8 cellular contexts compared by ENCODE assay signal in genomic region chr11:67302571-67303131, GRCh38. TPM values are rescaled to one million over a fixed set of nuclear protein-coding genes. Genes with fewer than 3 reads are reported as not detected.
DNase-seq lines count a peak whose midpoint lies in the region; ATAC-seq, FAIRE-seq and TF ChIP-seq lines count a peak whose summit lies in the region.

No MANE protein-coding gene starts in this region.

- peak; percentile 31 for ATAC-seq in CD8-positive, alpha-beta T cell
- ATAC-seq in body of pancreas (peak; percentile 48), HG03108 (IDR thresholded peaks at IDR 0.05; ENCODE audit: unreplicated experiment) (no peak), HG03097 (IDR thresholded peaks at IDR 0.05; ENCODE audit: low FRiP score, unreplicated experiment) (no peak)
- peak; percentile 35 for ATAC-seq in stimulated activated naive CD8-positive, alpha-beta T cell treated with anti-CD3 and anti-CD28 coated beads, Interleukin-15, amount 100 ng/mL, for 72 hours

- WGBS in body of pancreas, 2 donors: 9% methylated on average over 19 of the region's 23 CpGs; no CpG with 5 or more reads in 1 of the 2 donors

- intact Hi-C loops in CD8-positive, alpha-beta T cell (cut with DNase I, micrococcal nuclease): loop anchor here in 1 of 2 experiments (1.0 to 2.0 kb wide), 2 partner anchors 14 to 15 kb away; partner anchors contain the start of gene ANKRD13D
- intact Hi-C loops in body of pancreas (cut with DNase I): no loop called here
- intact Hi-C loops in OCI-LY7 (cut with micrococcal nuclease; ENCODE audit: unreplicated experiment): no loop called here

- no TSS peak for BruUV-seq in OCI-LY7 (replicated peaks; lab: Mats Ljungman, UMichigan)

- peak overlapping the region; percentile 62 for H3K4me3 Mint-ChIP-seq in CD8-positive, alpha-beta T cell
- H3K4me3 Mint-ChIP-seq in stimulated activated naive CD8-positive, alpha-beta T cell treated with anti-CD3 and anti-CD28 coated beads, Interleukin-15, amount 100 ng/mL, for 72 hours: peak overlapping the region; percentile 39 to 77

- peaks cover 20% of the 10 kb centered on the region for H3K4me1 ChIP-seq in CD8-positive, alpha-beta T cell (ENCODE audit: insufficient read depth, low read length)
- H3K4me1 ChIP-seq in body of pancreas (peaks cover 34% of the 10 kb centered on the region), keratinocyte (ENCODE audit: control insufficient read depth, extremely low read depth, insufficient read depth, low read length) (peaks cover 22% of the 10 kb centered on the region), OCI-LY7 (ENCODE audit: insufficient read depth, low read length, poor library complexity, severe bottlenecking) (no peaks in the 10 kb centered on the region)

- H3K9me2 ChIP-seq in OCI-LY7 (ENCODE audit: insufficient read depth, low read length): no peaks in the 10 kb centered on the region

- peak overlapping the region; percentile 37 for H3K27ac ChIP-seq in CD8-positive, alpha-beta T cell (ENCODE audit: low read depth, low read length)
- H3K27ac ChIP-seq in body of pancreas: peak overlapping the region; percentile 72 to 87 (median 77)
- no peak overlapping the region for H3K27ac ChIP-seq in keratinocyte (ENCODE audit: control insufficient read depth, insufficient read depth, low read length)
- H3K27ac ChIP-seq in OCI-LY7 (ENCODE audit: low read depth, low read length, poor library complexity, severe bottlenecking): no peak overlapping the region

- H3K79me2 ChIP-seq in keratinocyte (ENCODE audit: control insufficient read depth, insufficient read depth, low read length): peaks cover 2% of the 10 kb centered on the region
- no peaks in the 10 kb centered on the region for H3K79me2 ChIP-seq in OCI-LY7 (ENCODE audit: insufficient read depth, low read depth, low read length)

- H3K4me2 ChIP-seq in keratinocyte (ENCODE audit: control insufficient read depth, extremely low read depth, insufficient read depth, low read depth, low read length): peak overlapping the region; percentile 82
- no peak overlapping the region for H3K4me2 ChIP-seq in OCI-LY7 (ENCODE audit: low read length)

- H3K4me1 Mint-ChIP-seq in CD8-positive, alpha-beta T cell (ENCODE audit: low read depth): peaks cover 18% of the 10 kb centered on the region
- peaks cover 32% of the 10 kb centered on the region for H3K4me1 Mint-ChIP-seq in stimulated activated naive CD8-positive, alpha-beta T cell treated with anti-CD3 and anti-CD28 coated beads, Interleukin-15, amount 100 ng/mL, for 72 hours

- DNase-seq in CD8-positive, alpha-beta T cell: peak in 2 of 7 experiments; percentile 20 to 30
- DNase-seq in NB4 (ENCODE audit: low read depth): peak; percentile 72
- peak; percentile 54 to 67 (median 63) for DNase-seq in body of pancreas
- DNase-seq in keratinocyte (ENCODE audit: low read depth, low spot score): no peak
- DNase-seq in stimulated activated naive CD8-positive, alpha-beta T cell treated with anti-CD3 and anti-CD28 coated beads, Interleukin-15, amount 100 ng/mL, for 72 hours: peak in 1 of 2 donors; percentile 15
- DNase-seq in OCI-LY7 (ENCODE audit: low spot score): no peak

- FAIRE-seq in keratinocyte (lab: Jason Lieb, UNC): no peak

- CTCF ChIA-PET in CD8-positive, alpha-beta T cell (lab: Charles Lee): interaction anchor here (0.5 to 3.6 kb wide), 7 partner anchors 13 to 273 kb away, joined by 3 to 17 read pairs (median 4); no protein-coding TSS in a partner anchor
- CTCF ChIA-PET in OCI-LY7 (lab: Charles Lee; ENCODE audit: unreplicated experiment): no interaction called here

- dilution Hi-C loops in keratinocyte (cut with MboI; ENCODE audit: extremely low pct_ligation_motif_present, low sequenced_read_pairs): no loop called here

- TF ChIP-seq CTCF in CD8-positive, alpha-beta T cell (IDR thresholded peaks at IDR 0.05): no peak
- TF ChIP-seq CTCF in NB4 (IDR thresholded peaks at IDR 0.05; ENCODE audit: low read depth, low read length): no peak
- TF ChIP-seq CTCF in body of pancreas (IDR thresholded peaks at IDR 0.05): no peak
- TF ChIP-seq CTCF in keratinocyte (optimal IDR thresholded peaks at IDR 0.05 in 1 of 3, IDR thresholded peaks at IDR 0.05 in 1 of 3, conservative IDR thresholded peaks at IDR 0.05 in 1 of 3; ENCODE audit: extremely low read depth in 1 of 3, insufficient read depth in 2 of 3, low read length in 3 of 3): no peak
- TF ChIP-seq CTCF in OCI-LY7 (conservative IDR thresholded peaks at IDR 0.05; ENCODE audit: low read length): no peak

- H2AFZ ChIP-seq in keratinocyte (ENCODE audit: control insufficient read depth, low read length): no peak overlapping the region
- H2AFZ ChIP-seq in OCI-LY7 (ENCODE audit: low read length): no peak overlapping the region

- TF ChIP-seq POLR2A in NB4 (IDR thresholded peaks at IDR 0.05; ENCODE audit: extremely low read depth, insufficient read length) (peak; percentile 48), body of pancreas (IDR thresholded peaks at IDR 0.05) (peak in 1 of 3 donors; percentile 40)

- H3K4me3 ChIP-seq in CD8-positive, alpha-beta T cell (ENCODE audit: low read depth, low read length): peak overlapping the region; percentile 63
- no peak overlapping the region for H3K4me3 ChIP-seq in NB4 (ENCODE audit: low read depth, low read length)
- peak overlapping the region; percentile 44 to 97 for H3K4me3 ChIP-seq in body of pancreas
- H3K4me3 ChIP-seq in keratinocyte (ENCODE audit: control insufficient read depth in 2 of 3, extremely low read depth in 1 of 3, insufficient read depth in 2 of 3, low read depth in 1 of 3, low read length in 3 of 3): peak overlapping the region; percentile 73 to 93 (median 79)
- no peak overlapping the region for H3K4me3 ChIP-seq in OCI-LY7 (ENCODE audit: low read depth, low read length, poor library complexity, severe bottlenecking)

- H3K9ac ChIP-seq in keratinocyte (ENCODE audit: control insufficient read depth, extremely low read depth, insufficient read depth, low read length): peak overlapping the region; percentile 81

- POLR2A ChIA-PET in CD8-positive, alpha-beta T cell (lab: Charles Lee): interaction anchor here (0.6 to 4.4 kb wide), 16 partner anchors 9 to 683 kb away, joined by 3 to 31 read pairs (median 4); partner anchors contain the start of genes ANKRD13D and POLD4
- POLR2A ChIA-PET in OCI-LY7 (lab: Charles Lee): no interaction called here

- H3K9me3 ChIP-seq in CD8-positive, alpha-beta T cell (ENCODE audit: low read length): no peaks in the 10 kb centered on the region
- H3K9me3 ChIP-seq in body of pancreas: no peaks in the 10 kb centered on the region
- no peaks in the 10 kb centered on the region for H3K9me3 ChIP-seq in keratinocyte (ENCODE audit: control insufficient read depth, low read depth, low read length)
- no peaks in the 10 kb centered on the region for H3K9me3 ChIP-seq in OCI-LY7 (ENCODE audit: low read length)

- H3K27me3 ChIP-seq in CD8-positive, alpha-beta T cell (ENCODE audit: insufficient read depth, low read length): no peaks in the 10 kb centered on the region
- no peaks in the 10 kb centered on the region for H3K27me3 ChIP-seq in body of pancreas
- no peaks in the 10 kb centered on the region for H3K27me3 ChIP-seq in keratinocyte (ENCODE audit: control insufficient read depth, extremely low read depth, insufficient read depth, low read length)

- H3K36me3 Mint-ChIP-seq in CD8-positive, alpha-beta T cell: peaks cover 36% of the 10 kb centered on the region

- H3K36me3 ChIP-seq in CD8-positive, alpha-beta T cell (ENCODE audit: insufficient read depth, low read length): peaks cover 27% of the 10 kb centered on the region
- peaks cover 0 to 6% of the 10 kb centered on the region in 2 donors for H3K36me3 ChIP-seq in body of pancreas (replicated peaks in 1 of 2; ENCODE audit: insufficient read depth in 1 of 2, low read depth in 2 of 2)
- peaks cover 32 to 40% of the 10 kb centered on the region in 2 experiments for H3K36me3 ChIP-seq in keratinocyte (ENCODE audit: control insufficient read depth in 2 of 2, extremely low read depth in 1 of 2, insufficient read depth in 2 of 2, low read length in 2 of 2)
- peaks cover 72% of the 10 kb centered on the region for H3K36me3 ChIP-seq in OCI-LY7 (ENCODE audit: insufficient read depth, low read length)

- H3K27me3 Mint-ChIP-seq in CD8-positive, alpha-beta T cell (ENCODE audit: low read depth): no peaks in the 10 kb centered on the region
- no peaks in the 10 kb centered on the region for H3K27me3 Mint-ChIP-seq in stimulated activated naive CD8-positive, alpha-beta T cell treated with anti-CD3 and anti-CD28 coated beads, Interleukin-15, amount 100 ng/mL, for 72 hours

- H3K9me1 ChIP-seq in keratinocyte (ENCODE audit: control insufficient read depth, extremely low read depth, insufficient read depth, low read length): no peaks in the 10 kb centered on the region

- no peaks in the 10 kb centered on the region for H3K9me3 Mint-ChIP-seq in CD8-positive, alpha-beta T cell
- no peaks in the 10 kb centered on the region for H3K9me3 Mint-ChIP-seq in stimulated activated naive CD8-positive, alpha-beta T cell treated with anti-CD3 and anti-CD28 coated beads, Interleukin-15, amount 100 ng/mL, for 72 hours

- peak overlapping the region; percentile 72 for H3K27ac Mint-ChIP-seq in CD8-positive, alpha-beta T cell
- H3K27ac Mint-ChIP-seq in stimulated activated naive CD8-positive, alpha-beta T cell treated with anti-CD3 and anti-CD28 coated beads, Interleukin-15, amount 100 ng/mL, for 72 hours: no peak overlapping the region

- H4K20me1 ChIP-seq in keratinocyte (ENCODE audit: control insufficient read depth, extremely low read depth, insufficient read depth, low read length) (no peaks in the 10 kb centered on the region), OCI-LY7 (ENCODE audit: insufficient read depth, low read length) (no peaks in the 10 kb centered on the region)

RNA-seq across cellular contexts. Expression of gene SSH3, which starts 0.7 kb away (rescaled TPM):
- 1 to 10 TPM; 5.9 to 9.9 TPM for total RNA-seq in CD8-positive, alpha-beta T cell
- total RNA-seq in body of pancreas (10 to 100 TPM; 16.2 to 30.6 TPM), OCI-LY7 (2022) (18.5 and 22.0 TPM in 2 replicates)
- polyA plus RNA-seq in keratinocyte: 20.5 to 39.2 TPM (median 24.8 TPM) in 3 replicates
- 11.2 TPM for polyA plus RNA-seq in keratinocyte (2011; ENCODE audit: low read depth)
- polyA plus RNA-seq in keratinocyte (2011; cell fraction: cytosol; rRNA removed): 12.1 and 25.9 TPM in 2 replicates
- polyA plus RNA-seq in keratinocyte (2011; cell fraction: nucleus; rRNA removed): 55.6 and 73.3 TPM in 2 replicates
- 42.9 and 52.4 TPM in 2 replicates for polyA plus RNA-seq in keratinocyte (2012; ENCODE audit: low replicate concordance)
- 22.4 to 37.8 TPM (median 30.0 TPM) in 3 replicates for polyA minus RNA-seq in keratinocyte
- polyA minus RNA-seq in keratinocyte (2011; cell fraction: cytosol; rRNA and poly(A)+ RNA removed): 49.9 TPM
- polyA minus RNA-seq in keratinocyte (2011; cell fraction: nucleus; rRNA and poly(A)+ RNA removed): 29.0 and 32.8 TPM in 2 replicates
- 8.4 and 9.2 TPM in 2 replicates for total RNA-seq in OCI-LY7 (2014; rRNA removed; shearing (Covaris generic))

RNA-seq across cellular contexts. Expression of gene ANKRD13D, which starts 13.5 kb away (rescaled TPM):
- 100 to 1,000 TPM; 152 TPM for total RNA-seq in CD8-positive, alpha-beta T cell
- total RNA-seq in body of pancreas: 10 to 100 TPM; 18.2 to 39.6 TPM
- polyA plus RNA-seq in keratinocyte: 18.1 to 40.1 TPM (median 25.0 TPM) in 3 replicates
- 26.3 TPM for polyA plus RNA-seq in keratinocyte (2011; ENCODE audit: low read depth)
- 11.4 and 22.0 TPM in 2 replicates for polyA plus RNA-seq in keratinocyte (2011; cell fraction: cytosol; rRNA removed)
- 58.2 and 67.9 TPM in 2 replicates for polyA plus RNA-seq in keratinocyte (2011; cell fraction: nucleus; rRNA removed)
- polyA plus RNA-seq in keratinocyte (2012; ENCODE audit: low replicate concordance): 16.9 and 35.5 TPM in 2 replicates
- 18.7 to 32.6 TPM (median 20.1 TPM) in 3 replicates for polyA minus RNA-seq in keratinocyte
- polyA minus RNA-seq in keratinocyte (2011; cell fraction: cytosol; rRNA and poly(A)+ RNA removed): 17.8 TPM
- polyA minus RNA-seq in keratinocyte (2011; cell fraction: nucleus; rRNA and poly(A)+ RNA removed): 29.3 and 30.3 TPM in 2 replicates
- 101 and 136 TPM in 2 replicates for total RNA-seq in OCI-LY7 (2014; rRNA removed; shearing (Covaris generic))
- 119 and 136 TPM in 2 replicates for total RNA-seq in OCI-LY7 (2022)

RNA-seq across cellular contexts. Expression of gene GRK2, which starts 36.4 kb away (rescaled TPM):
- total RNA-seq in CD8-positive, alpha-beta T cell: 100 to 1,000 TPM; 356 to 371 TPM
- total RNA-seq in body of pancreas (10 to 100 TPM; 27.4 to 36.3 TPM), OCI-LY7 (2022) (280 and 373 TPM in 2 replicates)
- 21.1 to 29.2 TPM (median 23.3 TPM) in 3 replicates for polyA plus RNA-seq in keratinocyte
- 72.4 TPM for polyA plus RNA-seq in keratinocyte (2011; ENCODE audit: low read depth)
- polyA plus RNA-seq in keratinocyte (2011; cell fraction: cytosol; rRNA removed): 15.4 and 26.0 TPM in 2 replicates
- 38.5 and 51.4 TPM in 2 replicates for polyA plus RNA-seq in keratinocyte (2011; cell fraction: nucleus; rRNA removed)
- 26.4 and 42.3 TPM in 2 replicates for polyA plus RNA-seq in keratinocyte (2012; ENCODE audit: low replicate concordance)
- polyA minus RNA-seq in keratinocyte: 28.1 to 136 TPM (median 33.8 TPM) in 3 replicates
- 62.0 TPM for polyA minus RNA-seq in keratinocyte (2011; cell fraction: cytosol; rRNA and poly(A)+ RNA removed)
- polyA minus RNA-seq in keratinocyte (2011; cell fraction: nucleus; rRNA and poly(A)+ RNA removed): 26.1 and 27.0 TPM in 2 replicates
- 379 and 397 TPM in 2 replicates for total RNA-seq in OCI-LY7 (2014; rRNA removed; shearing (Covaris generic))

RNA-seq across cellular contexts. Expression of gene POLD4, which starts 50.7 kb away (rescaled TPM):
- 10 to 100 TPM; 32.4 to 41.9 TPM for total RNA-seq in CD8-positive, alpha-beta T cell
- 100 to 1,000 TPM in 1 of 2 donors, 10 to 100 TPM in 1; 82.1 to 103 TPM for total RNA-seq in body of pancreas
- polyA plus RNA-seq in keratinocyte: 35.7 to 60.9 TPM (median 43.3 TPM) in 3 replicates
- 6.0 TPM for polyA plus RNA-seq in keratinocyte (2011; ENCODE audit: low read depth)
- polyA plus RNA-seq in keratinocyte (2011; cell fraction: cytosol; rRNA removed): 46.0 and 102 TPM in 2 replicates
- 62.8 and 80.0 TPM in 2 replicates for polyA plus RNA-seq in keratinocyte (2011; cell fraction: nucleus; rRNA removed)
- 71.4 and 79.2 TPM in 2 replicates for polyA plus RNA-seq in keratinocyte (2012; ENCODE audit: low replicate concordance)
- polyA minus RNA-seq in keratinocyte: 8.5 to 13.1 TPM (median 9.6 TPM) in 3 replicates
- 37.6 TPM for polyA minus RNA-seq in keratinocyte (2011; cell fraction: cytosol; rRNA and poly(A)+ RNA removed)
- 15.4 and 16.5 TPM in 2 replicates for polyA minus RNA-seq in keratinocyte (2011; cell fraction: nucleus; rRNA and poly(A)+ RNA removed)
- 146 and 153 TPM in 2 replicates for total RNA-seq in OCI-LY7 (2014; rRNA removed; shearing (Covaris generic))
- 160 and 171 TPM in 2 replicates for total RNA-seq in OCI-LY7 (2022)

Comparison
In these comparisons a context has a peak if more than half of its experiments do, and no peak if none do; other contexts are left out.
1. ATAC-seq: peak in CD8-positive, alpha-beta T cell (single experiment), body of pancreas (single experiment) and stimulated activated naive CD8-positive, alpha-beta T cell treated with anti-CD3 and anti-CD28 coated beads, Interleukin-15, amount 100 ng/mL, for 72 hours (single experiment); none in HG03108 (single experiment) and HG03097 (single experiment).
2. DNase-seq: peak in NB4 (single experiment) and body of pancreas (4 of 4); none in keratinocyte (single experiment) and OCI-LY7 (single experiment).
3. H3K27ac ChIP-seq: peak in CD8-positive, alpha-beta T cell (single experiment) and body of pancreas (4 of 4); none in keratinocyte (single experiment) and OCI-LY7 (single experiment).
4. H3K4me3 ChIP-seq: peak in CD8-positive, alpha-beta T cell (single experiment), body of pancreas (2 of 2) and keratinocyte (3 of 3); none in NB4 (single experiment) and OCI-LY7 (single experiment).
5. RNA of gene GRK2, which starts 36.4 kb away (total RNA-seq): 280 to 397 TPM in OCI-LY7 and 356 to 371 TPM in CD8-positive, alpha-beta T cell; 27.4 to 36.3 TPM in body of pancreas; every median in the first group is over 4 times any median in the second.